In genomic region chr11:111064118-111064517, GRCh38 we compare ENCODE assay signal across 21 cellular contexts.
DNase-seq lines count a peak whose midpoint lies in the region; ATAC-seq, FAIRE-seq and TF ChIP-seq lines count a peak whose summit lies in the region.
"Had no signal": no experiment of that assay in that cellular context is flagged by ENCODE, and none has a peak within 500 bp of the region (broad histone marks: within the 10 kb centered on the region; RNA-seq: fewer than 3 reads in every experiment).

No MANE protein-coding gene starts in this region.

- H3K27me3 Mint-ChIP-seq in HFFc6 (ENCODE audit: insufficient read depth): peaks cover 4% of the 10 kb centered on the region; the same call in 1 of the 2 replicates
- H3K27me3 Mint-ChIP-seq in CD4-positive, alpha-beta T cell: no peaks in the 10 kb centered on the region

- H3K4me3 ChIP-seq in H1 (ENCODE audit: extremely low read depth in 1 of 4, insufficient read depth in 2 of 4, low read depth in 3 of 4, low read length in 4 of 4) (no peak overlapping the region), mesenchymal stem cell (ENCODE audit: insufficient read depth in 1 of 2, low read depth in 1 of 2, low read length in 2 of 2) (no peak overlapping the region), suprapubic skin (no peak overlapping the region)
- H3K4me3 ChIP-seq: transverse colon had no signal

- H3K79me1 ChIP-seq in H1 (ENCODE audit: low read depth, low read length): no peaks in the 10 kb centered on the region
- H3K79me1 ChIP-seq in mesenchymal stem cell (replicated peaks; ENCODE audit: low read length, poor library complexity, severe bottlenecking): no peaks in the 10 kb centered on the region

- H3K27ac ChIP-seq in H1 (ENCODE audit: low read depth, low read length) (no peak overlapping the region), mesenchymal stem cell (ENCODE audit: low read length, poor library complexity, severe bottlenecking) (no peak overlapping the region), suprapubic skin (no peak overlapping the region)
- H3K27ac ChIP-seq in CD4-positive, alpha-beta T cell (ENCODE audit: low read depth, low read length): no peak overlapping the region
- H3K27ac ChIP-seq: transverse colon had no signal

- peak overlapping the region; percentile 38; the same call in 1 of the 2 replicates for H3K4me3 Mint-ChIP-seq in HFFc6
- H3K4me3 Mint-ChIP-seq in CD4-positive, alpha-beta T cell: no peak overlapping the region
- H3K4me3 Mint-ChIP-seq: activated T-helper 17 cell treated with anti-CD3 and anti-CD28 coated beads, Interleukin-2, amount 50 U/mL, for 72 hours; IgD-negative memory B cell; naive thymus-derived CD4-positive, alpha-beta T cell; T-helper 1 cell treated with Interleukin-12 subunit alpha and Interleukin-12 subunit beta and Interleukin-4 antibody, amounts not matched to agents 30 μg/mL and 1 μg/mL, for 36 hours had no signal

- H2BK15ac ChIP-seq in H1 (ENCODE audit: low read length): no peak overlapping the region
- H2BK15ac ChIP-seq in mesenchymal stem cell (ENCODE audit: low read depth, poor library complexity, severe bottlenecking): no peak overlapping the region

- peaks cover 52% of the 10 kb centered on the region for H3K4me1 Mint-ChIP-seq in HFFc6 (ENCODE audit: low read depth)
- no peaks in the 10 kb centered on the region for H3K4me1 Mint-ChIP-seq in CD4-positive, alpha-beta T cell (ENCODE audit: low read depth)
- H3K4me1 Mint-ChIP-seq: activated T-helper 17 cell treated with anti-CD3 and anti-CD28 coated beads, Interleukin-2, amount 50 U/mL, for 72 hours; naive thymus-derived CD4-positive, alpha-beta T cell had no signal

- no peak overlapping the region for H4K8ac ChIP-seq in H1 (ENCODE audit: extremely low read depth, insufficient read depth, low read length)
- no peak overlapping the region for H4K8ac ChIP-seq in mesenchymal stem cell (ENCODE audit: low read length)

- no peak overlapping the region for H2BK12ac ChIP-seq in H1 (ENCODE audit: low read depth, low read length)
- peak overlapping the region in 1 of 2 experiments; percentile 42 for H2BK12ac ChIP-seq in mesenchymal stem cell (ENCODE audit: low read length in 2 of 2)

- POLR2A ChIA-PET in H1 (lab: Charles Lee; ENCODE audit: partially characterized antibody): interaction anchor here (0.7 kb wide), 1 partner anchor 42 kb away, joined by 3 read pairs; no protein-coding TSS in a partner anchor
- POLR2A ChIA-PET in CD4-positive, alpha-beta T cell (lab: Charles Lee): no interaction called here

- no peaks in the 10 kb centered on the region for H4K20me1 ChIP-seq in H1 (replicated peaks in 1 of 2; ENCODE audit: control insufficient read depth in 1 of 2, insufficient read depth in 2 of 2, low read length in 2 of 2)

- no peak for TF ChIP-seq CTCF in HFFc6 (IDR thresholded peaks at IDR 0.05)
- TF ChIP-seq CTCF in H1 (IDR thresholded peaks at IDR 0.05; ENCODE audit: control extremely low read depth in 1 of 3, insufficient read depth in 1 of 3, low read depth in 1 of 3, low read length in 3 of 3): no peak
- TF ChIP-seq CTCF in omental fat pad (IDR thresholded peaks at IDR 0.05): no peak
- TF ChIP-seq CTCF in suprapubic skin (IDR thresholded peaks at IDR 0.05): no peak
- TF ChIP-seq CTCF in CD4-positive, alpha-beta T cell (IDR thresholded peaks at IDR 0.05): no peak

- no peak for TF ChIP-seq EP300 in H1 (IDR thresholded peaks at IDR 0.05; ENCODE audit: borderline replicate concordance in 1 of 2, low read depth in 2 of 2, low read length in 2 of 2)
- no peak for TF ChIP-seq EP300 in suprapubic skin (IDR thresholded peaks at IDR 0.05)

- H2AK5ac ChIP-seq in H1 (ENCODE audit: low read depth, low read length) (no peak overlapping the region), mesenchymal stem cell (ENCODE audit: low read length, severe bottlenecking) (no peak overlapping the region)

- H3K4me1 ChIP-seq in H1 (replicated peaks in 1 of 4; ENCODE audit: control insufficient read depth in 3 of 4, insufficient read depth in 4 of 4, low read length in 3 of 4) (no peaks in the 10 kb centered on the region), mesenchymal stem cell (ENCODE audit: control insufficient read depth, insufficient read depth, low read depth, low read length) (no peaks in the 10 kb centered on the region), suprapubic skin (peaks cover 4% of the 10 kb centered on the region)
- H3K4me1 ChIP-seq: transverse colon had no signal

- H3K14ac ChIP-seq in H1 (ENCODE audit: insufficient read length) (no peak overlapping the region), mesenchymal stem cell (ENCODE audit: low read length in 2 of 2) (peak overlapping the region in 1 of 2 experiments; percentile 65)

- intact Hi-C loops in CD4-positive, alpha-beta T cell (cut with DNase I, micrococcal nuclease): no loop called here

- H2AFZ ChIP-seq in H1 (ENCODE audit: low read length) (0 out of 2 replicates have a peak overlapping the region, but pooled peaks have one; percentile 21), mesenchymal stem cell (ENCODE audit: low read depth, low read length) (no peak overlapping the region)

- H3K4me2 ChIP-seq in H1 (ENCODE audit: insufficient read depth in 1 of 2, low read depth in 2 of 2, low read length in 2 of 2): no peak overlapping the region
- no peak overlapping the region for H3K4me2 ChIP-seq in mesenchymal stem cell (ENCODE audit: low read length, poor library complexity, severe bottlenecking)

- no peak overlapping the region for H2BK20ac ChIP-seq in H1 (ENCODE audit: low read length)

- ATAC-seq in omental fat pad (ENCODE audit: low FRiP score): no peak
- no peak for ATAC-seq in CD4-positive, alpha-beta T cell (ENCODE audit: poor library complexity)
- ATAC-seq: activated T-helper 17 cell treated with anti-CD3 and anti-CD28 coated beads, Interleukin-2, amount 50 U/mL, for 72 hours; HCT116; left ventricle myocardium superior; naive thymus-derived CD4-positive, alpha-beta T cell had no signal

- peak overlapping the region; percentile 77 for H3K27ac Mint-ChIP-seq in HFFc6
- H3K27ac Mint-ChIP-seq in CD4-positive, alpha-beta T cell: no peak overlapping the region
- H3K27ac Mint-ChIP-seq: activated T-helper 17 cell treated with anti-CD3 and anti-CD28 coated beads, Interleukin-2, amount 50 U/mL, for 72 hours; IgD-negative memory B cell; naive thymus-derived CD4-positive, alpha-beta T cell; T-helper 1 cell treated with Interleukin-12 subunit alpha and Interleukin-12 subunit beta and Interleukin-4 antibody, amounts not matched to agents 30 μg/mL and 1 μg/mL, for 36 hours had no signal

- H3K23me2 ChIP-seq in H1 (ENCODE audit: low read depth, low read length): no peaks in the 10 kb centered on the region

- no peak overlapping the region for H4K5ac ChIP-seq in H1 (ENCODE audit: insufficient read length, low read depth, low read length)

- no peaks in the 10 kb centered on the region for H3K36me3 ChIP-seq in H1 (ENCODE audit: control insufficient read depth in 2 of 4, insufficient read depth in 4 of 4, low read length in 3 of 4)
- H3K36me3 ChIP-seq in mesenchymal stem cell (ENCODE audit: control insufficient read depth in 1 of 2, insufficient read depth in 2 of 2, low read depth in 1 of 2, low read length in 2 of 2): no peaks in the 10 kb centered on the region
- no peaks in the 10 kb centered on the region for H3K36me3 ChIP-seq in suprapubic skin
- H3K36me3 ChIP-seq: transverse colon had no signal

- H3K9me3 Mint-ChIP-seq in HFFc6: peaks cover 15% of the 10 kb centered on the region
- H3K9me3 Mint-ChIP-seq in CD4-positive, alpha-beta T cell: peaks cover 5% of the 10 kb centered on the region

- H2BK5ac ChIP-seq in H1 (ENCODE audit: low read depth, low read length) (no peak overlapping the region; the same call in 1 of the 2 replicates), mesenchymal stem cell (ENCODE audit: low read depth, low read length, poor library complexity, severe bottlenecking) (no peak overlapping the region)

- no peak for TF ChIP-seq POLR2A in H1 (IDR thresholded peaks at IDR 0.05; ENCODE audit: control extremely low read depth in 1 of 2, low read depth in 2 of 2, low read length in 2 of 2)
- TF ChIP-seq POLR2A in suprapubic skin (IDR thresholded peaks at IDR 0.05): no peak

- FAIRE-seq in H1 (lab: Jason Lieb, UNC): no peak
- FAIRE-seq: A204.1 had no signal

- peak; percentile 19 for DNase-seq in A172 (ENCODE audit: low spot score)
- DNase-seq in HFFc6: peak; percentile 54
- DNase-seq in H1 (ENCODE audit: low read depth in 1 of 2, low spot score in 2 of 2): no peak
- DNase-seq in mesenchymal stem cell: peak; percentile 63
- DNase-seq in omental fat pad (ENCODE audit: low spot score): no peak
- no peak for DNase-seq in suprapubic skin (ENCODE audit: low spot score in 2 of 2)
- DNase-seq in SK-N-DZ (ENCODE audit: low spot score): no peak
- no peak for DNase-seq in CD4-positive, alpha-beta T cell
- DNase-seq: activated CD4-positive, CD25-positive, alpha-beta regulatory T cell; activated CD8-positive, alpha-beta memory T cell treated with anti-CD3 and anti-CD28 coated beads for 24 hours; aorta; left ventricle myocardium superior; naive thymus-derived CD4-positive, alpha-beta T cell; NCI-H1092; NCI-H2171; transverse colon had no signal

- CTCF ChIA-PET in H1 (lab: Charles Lee; ENCODE audit: partially characterized antibody): interaction anchor here (0.8 to 1.0 kb wide), 3 partner anchors 9 to 317 kb away, joined by 3 to 4 read pairs (median 3); no protein-coding TSS in a partner anchor
- CTCF ChIA-PET in CD4-positive, alpha-beta T cell (lab: Charles Lee): no interaction called here

- H3K4ac ChIP-seq in H1 (replicated peaks; ENCODE audit: insufficient read length, low read depth, low read length): no peak overlapping the region
- H3K4ac ChIP-seq in mesenchymal stem cell (ENCODE audit: low read depth in 1 of 2, low read length in 2 of 2): no peak overlapping the region

- H3K18ac ChIP-seq in H1 (ENCODE audit: extremely low read depth, low read length): no peak overlapping the region
- peak overlapping the region in 1 of 2 experiments; percentile 48 for H3K18ac ChIP-seq in mesenchymal stem cell (ENCODE audit: low read depth in 1 of 2, low read length in 2 of 2)

- WGBS in H1 (ENCODE audit: extremely low coverage in 1 of 2, insufficient coverage in 1 of 2, insufficient read length in 1 of 2, insufficient replicate concordance in 2 of 2, low coverage in 1 of 2, low lambda C conversion rate in 2 of 2, missing lambda C conversion rate in 1 of 2), 2 experiments: 89% methylated on average over 3 of the region's 3 CpGs; no CpG with 5 or more reads in 1 of the 2 experiments
- 26% methylated on average over 3 of the region's 3 CpGs for WGBS in mesenchymal stem cell
- WGBS in suprapubic skin: 53% methylated on average over 3 of the region's 3 CpGs

- H2BK120ac ChIP-seq in H1 (replicated peaks; ENCODE audit: low read depth, low read length) (no peak overlapping the region), mesenchymal stem cell (ENCODE audit: low read depth, low read length) (no peak overlapping the region)

- H3K27me3 ChIP-seq in H1 (replicated peaks in 1 of 4; ENCODE audit: control insufficient read depth in 3 of 4, extremely low read depth in 1 of 4, insufficient read depth in 3 of 4, low read length in 3 of 4) (no peaks in the 10 kb centered on the region), mesenchymal stem cell (ENCODE audit: control insufficient read depth in 1 of 2, insufficient read depth in 1 of 2, low read length in 2 of 2) (no peaks in the 10 kb centered on the region), suprapubic skin (no peaks in the 10 kb centered on the region)
- H3K27me3 ChIP-seq in CD4-positive, alpha-beta T cell (ENCODE audit: control insufficient read depth, insufficient read depth, low read length): no peaks in the 10 kb centered on the region
- H3K27me3 ChIP-seq: transverse colon had no signal

- peaks cover 0 to 4% of the 10 kb centered on the region in 2 experiments; a peak in 1 of 4 replicates for H3K9me3 ChIP-seq in H1 (ENCODE audit: insufficient read depth in 2 of 2, low read depth in 1 of 2, low read length in 1 of 2)
- peaks cover 18% of the 10 kb centered on the region for H3K9me3 ChIP-seq in mesenchymal stem cell (ENCODE audit: control insufficient read depth, low read length)
- no peaks in the 10 kb centered on the region for H3K9me3 ChIP-seq in suprapubic skin
- no peaks in the 10 kb centered on the region for H3K9me3 ChIP-seq in CD4-positive, alpha-beta T cell (ENCODE audit: control insufficient read depth, low read length)

- H3K56ac ChIP-seq in H1 (replicated peaks; ENCODE audit: insufficient read length, low read depth, low read length): no peak overlapping the region

- peaks cover 14% of the 10 kb centered on the region for H3K36me3 Mint-ChIP-seq in HFFc6 (ENCODE audit: low read depth)
- H3K36me3 Mint-ChIP-seq in CD4-positive, alpha-beta T cell (ENCODE audit: low read depth): no peaks in the 10 kb centered on the region
- H3K36me3 Mint-ChIP-seq: IgD-negative memory B cell; naive thymus-derived CD4-positive, alpha-beta T cell had no signal

- TF ChIP-seq RAD21 in H1 (IDR thresholded peaks at IDR 0.05 in 1 of 2, conservative IDR thresholded peaks at IDR 0.05 in 1 of 2; ENCODE audit: low read depth in 2 of 2, low read length in 2 of 2): no peak

- H3K9ac ChIP-seq in H1 (replicated peaks in 1 of 4; ENCODE audit: extremely low read depth in 1 of 4, low read depth in 3 of 4, low read length in 3 of 4) (no peak overlapping the region), mesenchymal stem cell (ENCODE audit: low read length) (no peak overlapping the region)

- no peaks in the 10 kb centered on the region for H3K79me2 ChIP-seq in H1 (ENCODE audit: control insufficient read depth in 1 of 2, insufficient read depth in 2 of 2, low read length in 2 of 2)

- no peak overlapping the region for H3K23ac ChIP-seq in H1 (ENCODE audit: insufficient read length)
- no peak overlapping the region for H3K23ac ChIP-seq in mesenchymal stem cell (ENCODE audit: low read length in 2 of 2)

- H4K91ac ChIP-seq in H1 (replicated peaks; ENCODE audit: insufficient read length, low read length) (no peak overlapping the region), mesenchymal stem cell (ENCODE audit: low read length) (no peak overlapping the region)

Comparison
In these comparisons a context has a peak if more than half of its experiments do, and no peak if none do; other contexts are left out.
1. DNase-seq: peak in A172 (single experiment), HFFc6 (single experiment) and mesenchymal stem cell (single experiment); none in H1 (0 of 2), omental fat pad (single experiment), suprapubic skin (0 of 2), SK-N-DZ (single experiment) and CD4-positive, alpha-beta T cell (0 of 10).